Comparison of ENCODE assay signal across 26 cellular contexts in genomic region chrX:139974496-139974895, GRCh38. TPM values are rescaled to one million over a fixed set of nuclear protein-coding genes. Genes with fewer than 3 reads are reported as not detected.
DNase-seq lines count a peak whose midpoint lies in the region; ATAC-seq, FAIRE-seq and TF ChIP-seq lines count a peak whose summit lies in the region.
"Had no signal": no experiment of that assay in that cellular context is flagged by ENCODE, and none has a peak within 500 bp of the region (broad histone marks: within the 10 kb centered on the region; RNA-seq: fewer than 3 reads in every experiment).

No MANE protein-coding gene starts in this region.

- CTCF ChIA-PET in HepG2 (lab: Yijun Ruan, JAX; ENCODE audit: low intra/inter-chr PET ratio, low total read pairs) = no interaction called here

- H3K18ac ChIP-seq in trophoblast cell (ENCODE audit: low read length) = no peak overlapping the region

- intact Hi-C loops in right lobe of liver (cut with DNase I) = no loop called here
- intact Hi-C loops in HepG2 (cut with micrococcal nuclease; ENCODE audit: unreplicated experiment) = no loop called here

- POLR2A ChIA-PET in HepG2 (lab: Yijun Ruan, JAX) = no interaction called here

- TF ChIP-seq RAD21 in HepG2 (CRISPR knock-in tag; IDR thresholded peaks at IDR 0.05) = no peak

- no peak overlapping the region for H4K8ac ChIP-seq in trophoblast cell (ENCODE audit: low read depth, low read length)

- H3K9me3 ChIP-seq in right lobe of liver = no peaks in the 10 kb centered on the region
- no peaks in the 10 kb centered on the region for H3K9me3 ChIP-seq in HepG2 (ENCODE audit: low read length)
- H3K9me3 ChIP-seq in trophoblast cell (ENCODE audit: insufficient read depth, low read depth, low read length) = no peaks in the 10 kb centered on the region
- no peaks in the 10 kb centered on the region for H3K9me3 ChIP-seq in effector memory CD4-positive, alpha-beta T cell (ENCODE audit: control insufficient read depth, low read length)
- H3K9me3 ChIP-seq: A549, BE2C, HAP-1 had no signal

- DNase-seq in right lobe of liver (no peak), HepG2 (ENCODE audit: low spot score) (no peak), kidney tubule cell (ENCODE audit: low spot score) (peak; percentile 68), trophoblast cell (peak; percentile 14 to 76), foreskin melanocyte (no peak), H4 (ENCODE audit: low spot score) (no peak)
- DNase-seq in effector memory CD4-positive, alpha-beta T cell = no peak
- DNase-seq: ACHN; AML-193; BE2C; CD4-positive, alpha-beta T cell; CD8-positive, alpha-beta memory T cell; COR-L47; DMS153; DND-41; HFFc6 had no signal

- no peak overlapping the region for H2BK5ac ChIP-seq in trophoblast cell (ENCODE audit: low read depth, low read length, poor library complexity)

- no peaks in the 10 kb centered on the region for H4K20me1 ChIP-seq in HepG2 (ENCODE audit: insufficient read depth, low read length)
- H4K20me1 ChIP-seq: BLaER1 treated with 17β-estradiol and CSF1 and Interleukin-3, amounts not matched to agents 10 nM and 100 nM had no signal

- H3K14ac ChIP-seq in trophoblast cell (ENCODE audit: low read length) = no peak overlapping the region

- H3K4me2 ChIP-seq in HepG2 (ENCODE audit: low read depth, low read length) (no peak overlapping the region), trophoblast cell (ENCODE audit: low read length) (no peak overlapping the region)
- H3K4me2 ChIP-seq: A549; BLaER1 treated with 17β-estradiol and CSF1 and Interleukin-3, amounts not matched to agents 10 nM and 100 nM; GM23338 had no signal

- H2BK12ac ChIP-seq in trophoblast cell (ENCODE audit: low read length) = no peak overlapping the region

- H2AFZ ChIP-seq in HepG2 (ENCODE audit: low read length) (no peak overlapping the region), trophoblast cell (ENCODE audit: insufficient read depth, low read length, poor library complexity) (no peak overlapping the region)
- H2AFZ ChIP-seq: GM23338 had no signal

- no peak overlapping the region for H3K4ac ChIP-seq in trophoblast cell (ENCODE audit: low read depth, low read length)

- TF ChIP-seq EP300 in HepG2 (IDR thresholded peaks at IDR 0.05; ENCODE audit: low read depth in 2 of 2, low read length in 2 of 2) = no peak
- TF ChIP-seq EP300 in HepG2 (CRISPR knock-in tag; IDR thresholded peaks at IDR 0.05; ENCODE audit: borderline replicate concordance) = no peak

- H2AK5ac ChIP-seq in trophoblast cell (ENCODE audit: low read length) = no peak overlapping the region

- H3K79me2 ChIP-seq in HepG2 (ENCODE audit: insufficient read depth, low read length) (no peaks in the 10 kb centered on the region), trophoblast cell (ENCODE audit: control insufficient read depth, insufficient read depth, low read length, poor library complexity) (no peaks in the 10 kb centered on the region)

- H3K36me3 ChIP-seq in right lobe of liver (no peaks in the 10 kb centered on the region), HepG2 (replicated peaks in 1 of 2; ENCODE audit: control insufficient read depth in 1 of 2, insufficient read depth in 2 of 2, low read length in 2 of 2) (no peaks in the 10 kb centered on the region), trophoblast cell (ENCODE audit: control insufficient read depth in 1 of 2, insufficient read depth in 2 of 2, low read length in 2 of 2) (no peaks in the 10 kb centered on the region)
- H3K36me3 ChIP-seq in effector memory CD4-positive, alpha-beta T cell (ENCODE audit: control insufficient read depth, insufficient read depth, low read length) = no peaks in the 10 kb centered on the region
- H3K36me3 ChIP-seq: BE2C; BLaER1 treated with 17β-estradiol and CSF1 and Interleukin-3, amounts not matched to agents 10 nM and 100 nM; HAP-1 had no signal

- H3K4me3 ChIP-seq in right lobe of liver (no peak overlapping the region), HepG2 (replicated peaks in 1 of 3; ENCODE audit: insufficient read depth in 1 of 3, low read depth in 2 of 3, low read length in 3 of 3) (no peak overlapping the region), trophoblast cell (ENCODE audit: low read depth, low read length) (no peak overlapping the region)
- no peak overlapping the region for H3K4me3 ChIP-seq in effector memory CD4-positive, alpha-beta T cell (ENCODE audit: insufficient read depth, low read depth, low read length, poor library complexity, severe bottlenecking)
- H3K4me3 ChIP-seq: A549; BLaER1 treated with 17β-estradiol and CSF1 and Interleukin-3, amounts not matched to agents 10 nM and 100 nM; GM23338; HAP-1 had no signal

- no peak overlapping the region for H3K23ac ChIP-seq in trophoblast cell (ENCODE audit: low read length)

- in situ Hi-C loops in HepG2 (cut with HindIII; ENCODE audit: extremely low pct_ligation_motif_present, low pct_unique_long_range_greater_than_20kb) = no loop called here

- WGBS in right lobe of liver (ENCODE audit: insufficient coverage, low coverage, low lambda C conversion rate, missing lambda C conversion rate) = 51% methylated on average over 3 of the region's 3 CpGs
- 33% methylated on average over 2 of the region's 3 CpGs for WGBS in HepG2 (ENCODE audit: low lambda C conversion rate)
- WGBS in trophoblast cell (ENCODE audit: extremely low coverage, insufficient coverage, insufficient read length) = no CpG with 5 or more reads among the region's 3 CpGs

- H4K12ac ChIP-seq in trophoblast cell (ENCODE audit: low read depth, low read length) = no peak overlapping the region

- TF ChIP-seq CTCF in right lobe of liver (IDR thresholded peaks at IDR 0.05) (no peak), HepG2 (CRISPR knock-in tag; IDR thresholded peaks at IDR 0.05) (no peak)

- no peak overlapping the region for H2BK120ac ChIP-seq in trophoblast cell (ENCODE audit: insufficient read depth, low read length, poor library complexity)

- no peaks in the 10 kb centered on the region for H3K79me1 ChIP-seq in trophoblast cell (ENCODE audit: low read length)

- H3K9ac ChIP-seq in HepG2 (ENCODE audit: insufficient read depth, low read depth, low read length) (no peak overlapping the region), trophoblast cell (ENCODE audit: low read length) (no peak overlapping the region)
- H3K9ac ChIP-seq: BLaER1 treated with 17β-estradiol and CSF1 and Interleukin-3, amounts not matched to agents 10 nM and 100 nM had no signal

- H4K91ac ChIP-seq in trophoblast cell (ENCODE audit: low read depth, low read length) = no peak overlapping the region

- BruUV-seq in HepG2 (replicated peaks; lab: Mats Ljungman, UMichigan) = no TSS peak

- H3K4me1 ChIP-seq in right lobe of liver (peaks cover 0 to 13% (median 0%) of the 10 kb centered on the region in 4 donors), HepG2 (ENCODE audit: insufficient read depth, low read length) (no peaks in the 10 kb centered on the region), trophoblast cell (ENCODE audit: control insufficient read depth in 1 of 2, insufficient read depth in 2 of 2, low read length in 2 of 2) (no peaks in the 10 kb centered on the region)
- H3K4me1 ChIP-seq in effector memory CD4-positive, alpha-beta T cell (ENCODE audit: control insufficient read depth, insufficient read depth, low read length, poor library complexity, severe bottlenecking) = no peaks in the 10 kb centered on the region
- H3K4me1 ChIP-seq: A549; BE2C; BLaER1 treated with 17β-estradiol and CSF1 and Interleukin-3, amounts not matched to agents 10 nM and 100 nM; HAP-1 had no signal

- no peak for TF ChIP-seq POLR2A in right lobe of liver (IDR thresholded peaks at IDR 0.05)
- TF ChIP-seq POLR2A in HepG2 (IDR thresholded peaks at IDR 0.05; ENCODE audit: insufficient read depth in 1 of 2, low read depth in 2 of 2, low read length in 2 of 2) = no peak

- H3K27ac ChIP-seq in right lobe of liver (peak overlapping the region in 2 of 3 donors; percentile 53 to 63), HepG2 (ENCODE audit: extremely low read length, insufficient read depth, low read length) (no peak overlapping the region), trophoblast cell (ENCODE audit: low read depth, low read length) (no peak overlapping the region)
- no peak overlapping the region for H3K27ac ChIP-seq in effector memory CD4-positive, alpha-beta T cell (ENCODE audit: insufficient read depth, low read length, poor library complexity, severe bottlenecking)
- H3K27ac ChIP-seq: 22Rv1; A549; BLaER1 treated with 17β-estradiol and CSF1 and Interleukin-3, amounts not matched to agents 10 nM and 100 nM had no signal

- H3K27me3 ChIP-seq in right lobe of liver (no peaks in the 10 kb centered on the region), HepG2 (ENCODE audit: control insufficient read depth in 1 of 2, insufficient read depth in 2 of 2, low read length in 2 of 2) (no peaks in the 10 kb centered on the region), trophoblast cell (ENCODE audit: insufficient read depth, low read length) (no peaks in the 10 kb centered on the region)
- no peaks in the 10 kb centered on the region for H3K27me3 ChIP-seq in effector memory CD4-positive, alpha-beta T cell (replicated peaks; ENCODE audit: control insufficient read depth, insufficient read depth, low read length, poor library complexity, severe bottlenecking)
- H3K27me3 ChIP-seq: BE2C had no signal

- ATAC-seq in right lobe of liver = peak in 3 of 4 donors; percentile 9 to 39 (median 12)
- ATAC-seq in HepG2 = no peak
- no peak for ATAC-seq in GM19397 (IDR thresholded peaks at IDR 0.05; ENCODE audit: unreplicated experiment)
- ATAC-seq: A549, GM23338 had no signal

- FAIRE-seq in HepG2 (lab: Jason Lieb, UNC) = no peak
- FAIRE-seq: A549, G401.6, GM12892, H54 had no signal

RNA-seq across cellular contexts. Expression of gene CXorf66, which starts 9.2 kb away (rescaled TPM):
- total RNA-seq in right lobe of liver = under 1 TPM in 1 of 6 experiments, not detected in 5; 0.18 TPM
- total RNA-seq in HepG2 (2016; rRNA removed; fragmentation: Illumina TruSeq; extraction: Trizol) = not detected in 2 replicates
- not detected in 2 replicates for total RNA-seq in HepG2 (2016; cell fraction: cytosol; rRNA removed; fragmentation: Illumina TruSeq; extraction: Trizol; ENCODE audit: low read depth)
- total RNA-seq in HepG2 (2016; cell fraction: insoluble cytoplasmic fraction; rRNA removed; fragmentation: Illumina TruSeq; extraction: Trizol) = not detected in 2 replicates
- not detected in 2 replicates for total RNA-seq in HepG2 (2016; cell fraction: membrane; rRNA removed; fragmentation: Illumina TruSeq; extraction: Trizol)
- not detected in 2 replicates for total RNA-seq in HepG2 (2016; cell fraction: nucleus; rRNA removed; fragmentation: Illumina TruSeq; extraction: Trizol)
- not detected in 2 replicates for polyA plus RNA-seq in HepG2 (2011; rRNA removed)
- not detected in 2 replicates for polyA plus RNA-seq in HepG2 (2011; cell fraction: cytosol; rRNA removed)
- not detected in 2 replicates for polyA plus RNA-seq in HepG2 (2011; cell fraction: nucleus; rRNA removed)
- polyA plus RNA-seq in HepG2 (2012) = not detected in 2 replicates
- polyA plus RNA-seq in HepG2 (2016; cell fraction: cytosol; fragmentation: Illumina TruSeq; extraction: Trizol; ENCODE audit: low read depth) = not detected in 2 replicates
- polyA plus RNA-seq in HepG2 (2016; cell fraction: insoluble cytoplasmic fraction; fragmentation: Illumina TruSeq; extraction: Trizol; ENCODE audit: low read depth) = not detected in 2 replicates
- not detected in 2 replicates for polyA plus RNA-seq in HepG2 (2016; cell fraction: membrane; fragmentation: Illumina TruSeq; extraction: Trizol; ENCODE audit: low read depth)
- not detected in 2 replicates for polyA plus RNA-seq in HepG2 (2016; cell fraction: nucleus; fragmentation: Illumina TruSeq; extraction: Trizol; ENCODE audit: insufficient read depth, low read depth)
- polyA minus RNA-seq in HepG2 (2011; rRNA and poly(A)+ RNA removed; ENCODE audit: low replicate concordance) = not detected in 2 replicates
- not detected in 2 replicates for polyA minus RNA-seq in HepG2 (2011; cell fraction: cytosol; rRNA and poly(A)+ RNA removed)
- not detected in 2 replicates for polyA minus RNA-seq in HepG2 (2011; cell fraction: nucleus; rRNA and poly(A)+ RNA removed)
- not detected in 2 replicates for polyA plus RNA-seq in trophoblast cell (2013)
- not detected in 2 replicates for total RNA-seq in H4 (2014; rRNA removed; shearing (Covaris generic))
- total RNA-seq: CD4-positive, alpha-beta T cell; CD8-positive, alpha-beta memory T cell; GM23338; HFFc6 had no signal
- polyA plus RNA-seq: A549; CD14-positive monocyte; CD8-positive, alpha-beta memory T cell; GM23338 had no signal

RNA-seq across cellular contexts. Expression of gene ATP11C, which starts 41.6 kb away (rescaled TPM):
- total RNA-seq in right lobe of liver (10 to 100 TPM; 21.4 to 34.0 (median 29.1) TPM), HepG2 (2016; rRNA removed; fragmentation: Illumina TruSeq; extraction: Trizol) (16.0 and 16.9 TPM in 2 replicates)
- 4.8 and 5.5 TPM in 2 replicates for total RNA-seq in HepG2 (2016; cell fraction: cytosol; rRNA removed; fragmentation: Illumina TruSeq; extraction: Trizol; ENCODE audit: low read depth)
- total RNA-seq in HepG2 (2016; cell fraction: insoluble cytoplasmic fraction; rRNA removed; fragmentation: Illumina TruSeq; extraction: Trizol) = 15.8 and 17.4 TPM in 2 replicates
- 7.3 and 7.8 TPM in 2 replicates for total RNA-seq in HepG2 (2016; cell fraction: membrane; rRNA removed; fragmentation: Illumina TruSeq; extraction: Trizol)
- 28.6 and 28.9 TPM in 2 replicates for total RNA-seq in HepG2 (2016; cell fraction: nucleus; rRNA removed; fragmentation: Illumina TruSeq; extraction: Trizol)
- polyA plus RNA-seq in HepG2 (2011; rRNA removed) = 8.3 and 8.5 TPM in 2 replicates
- 3.1 and 5.3 TPM in 2 replicates for polyA plus RNA-seq in HepG2 (2011; cell fraction: cytosol; rRNA removed)
- 6.6 and 7.9 TPM in 2 replicates for polyA plus RNA-seq in HepG2 (2011; cell fraction: nucleus; rRNA removed)
- 10.5 and 13.0 TPM in 2 replicates for polyA plus RNA-seq in HepG2 (2012)
- 1.1 and 1.2 TPM in 2 replicates for polyA plus RNA-seq in HepG2 (2016; cell fraction: cytosol; fragmentation: Illumina TruSeq; extraction: Trizol; ENCODE audit: low read depth)
- polyA plus RNA-seq in HepG2 (2016; cell fraction: insoluble cytoplasmic fraction; fragmentation: Illumina TruSeq; extraction: Trizol; ENCODE audit: low read depth) = 12.5 and 14.1 TPM in 2 replicates
- polyA plus RNA-seq in HepG2 (2016; cell fraction: membrane; fragmentation: Illumina TruSeq; extraction: Trizol; ENCODE audit: low read depth) = 2.6 and 2.8 TPM in 2 replicates
- 27.2 and 27.4 TPM in 2 replicates for polyA plus RNA-seq in HepG2 (2016; cell fraction: nucleus; fragmentation: Illumina TruSeq; extraction: Trizol; ENCODE audit: insufficient read depth, low read depth)
- polyA minus RNA-seq in HepG2 (2011; rRNA and poly(A)+ RNA removed; ENCODE audit: low replicate concordance) = 7.6 and 13.7 TPM in 2 replicates
- polyA minus RNA-seq in HepG2 (2011; cell fraction: cytosol; rRNA and poly(A)+ RNA removed) = 13.0 and 15.3 TPM in 2 replicates
- polyA minus RNA-seq in HepG2 (2011; cell fraction: nucleus; rRNA and poly(A)+ RNA removed) = 34.8 and 37.4 TPM in 2 replicates
- 13.4 and 14.0 TPM in 2 replicates for polyA plus RNA-seq in trophoblast cell (2013)
- 30.4 and 34.9 TPM in 2 replicates for total RNA-seq in H4 (2014; rRNA removed; shearing (Covaris generic))

Comparison
In these comparisons a context has a peak if more than half of its experiments do, and no peak if none do; other contexts are left out.
1. ATAC-seq: peak in right lobe of liver (3 of 4); none in HepG2 (single experiment) and GM19397 (single experiment).
2. H3K27ac ChIP-seq: peak in right lobe of liver (2 of 3); none in HepG2 (single experiment), trophoblast cell (single experiment) and effector memory CD4-positive, alpha-beta T cell (single experiment).
3. DNase-seq: peak in kidney tubule cell (single experiment) and trophoblast cell (2 of 2); none in right lobe of liver (0 of 3), HepG2 (single experiment), foreskin melanocyte (single experiment), effector memory CD4-positive, alpha-beta T cell (0 of 3) and H4 (single experiment).